25 cellular contexts compared by ENCODE assay signal in genomic region chr3:44099566-44100297, GRCh38.
"Had no signal": no experiment of that assay in that cellular context is flagged by ENCODE, and none has a peak within 500 bp of the region (broad histone marks: within the 10 kb centered on the region; RNA-seq: fewer than 3 reads in every experiment).

No MANE protein-coding gene starts in this region.

- H3K27ac Mint-ChIP-seq: activated naive CD4-positive, alpha-beta T cell treated with anti-CD3 and anti-CD28 coated beads, Interleukin-2, amount 50 U/mL, for 72 hours; endodermal cell; naive B cell; stimulated activated naive CD8-positive, alpha-beta T cell treated with anti-CD3 and anti-CD28 coated beads, Interleukin-15, amount 100 ng/mL, for 72 hours; type B pancreatic cell had no signal

- H3K9me3 Mint-ChIP-seq: activated naive CD4-positive, alpha-beta T cell treated with anti-CD3 and anti-CD28 coated beads, Interleukin-2, amount 50 U/mL, for 72 hours; endodermal cell; stimulated activated naive CD8-positive, alpha-beta T cell treated with anti-CD3 and anti-CD28 coated beads, Interleukin-15, amount 100 ng/mL, for 72 hours; type B pancreatic cell had no signal

- H3K9me3 ChIP-seq: adrenal gland, left ventricle myocardium inferior, psoas muscle, right lobe of liver, testis had no signal

- H3K36me3 Mint-ChIP-seq: activated naive CD4-positive, alpha-beta T cell treated with anti-CD3 and anti-CD28 coated beads, Interleukin-2, amount 50 U/mL, for 72 hours; naive B cell; type B pancreatic cell had no signal

- H3K4me1 ChIP-seq: adrenal gland, left ventricle myocardium inferior, psoas muscle, right lobe of liver, testis had no signal

- ATAC-seq: activated naive CD4-positive, alpha-beta T cell treated with anti-CD3 and anti-CD28 coated beads, Interleukin-2, amount 50 U/mL, for 72 hours; psoas muscle; right lobe of liver; stimulated activated naive CD8-positive, alpha-beta T cell treated with anti-CD3 and anti-CD28 coated beads, Interleukin-15, amount 100 ng/mL, for 72 hours had no signal

- H3K27me3 ChIP-seq: dorsolateral prefrontal cortex, right lobe of liver, testis had no signal

- FAIRE-seq: colon, frontal cortex, small intestine had no signal

- DNase-seq: activated CD4-positive, alpha-beta T cell treated with anti-CD3 and anti-CD28 coated beads, Interleukin-2, amount 50 U/mL, for 1 hour; activated CD4-positive, CD25-positive, alpha-beta regulatory T cell treated with anti-CD3 and anti-CD28 coated beads, Interleukin-2, amount 50 U/mL, for 72 hours; activated CD8-positive, alpha-beta memory T cell treated with anti-CD3 and anti-CD28 coated beads for 24 hours; activated gamma-delta T cell; adrenal gland; central memory CD4-positive, alpha-beta T cell; dorsolateral prefrontal cortex; endodermal cell; kidney glomerular epithelial cell; left ventricle myocardium inferior; mammary epithelial cell; naive B cell; psoas muscle; right lobe of liver; stimulated activated CD4-positive, alpha-beta T cell treated with anti-CD3 and anti-CD28 coated beads, Interleukin-15, amount 100 ng/mL, for 24 hours; stimulated activated CD4-positive, alpha-beta T cell treated with anti-CD3 and anti-CD28 coated beads, Interleukin-2, amount 100 ng/mL, for 48 hours; stimulated activated naive CD8-positive, alpha-beta T cell treated with anti-CD3 and anti-CD28 coated beads, Interleukin-15, amount 100 ng/mL, for 72 hours; testis had no signal

- H3K27ac ChIP-seq: adrenal gland, epithelial cell of prostate, left ventricle myocardium inferior, psoas muscle, right lobe of liver, testis, VCaP had no signal

- H3K36me3 ChIP-seq: adrenal gland, left ventricle myocardium inferior, right lobe of liver had no signal

- H3K4me1 Mint-ChIP-seq: naive B cell had no signal

- H3K4me3 Mint-ChIP-seq: endodermal cell; naive B cell; stimulated activated naive CD8-positive, alpha-beta T cell treated with anti-CD3 and anti-CD28 coated beads, Interleukin-15, amount 100 ng/mL, for 72 hours; type B pancreatic cell had no signal

- H3K4me3 ChIP-seq: adrenal gland, left ventricle myocardium inferior, psoas muscle, right lobe of liver, testis had no signal
